26 cellular contexts compared by ENCODE assay signal in genomic region chr6:77893391-77893790, GRCh38.
"Had no signal": no experiment of that assay in that cellular context is flagged by ENCODE, and none has a peak within 500 bp of the region (broad histone marks: within the 10 kb centered on the region; RNA-seq: fewer than 3 reads in every experiment).

No MANE protein-coding gene starts in this region.

- H3K4me3 Mint-ChIP-seq: dendritic cell treated with granulocyte-macrophage colony-stimulating factor and Interleukin-4, amounts not matched to agents 40 ng/mL and 50 ng/mL, for 4 days; effector memory CD8-positive, alpha-beta T cell; endodermal cell had no signal

- H3K27me3 ChIP-seq: colonic mucosa, dorsolateral prefrontal cortex, esophagus muscularis mucosa, esophagus squamous epithelium, foreskin keratinocyte, gastrocnemius medialis, gastroesophageal sphincter, heart left ventricle, heart right ventricle, hepatocyte had no signal

- H3K36me3 ChIP-seq: colonic mucosa, esophagus muscularis mucosa, esophagus squamous epithelium, gastrocnemius medialis, gastroesophageal sphincter, heart left ventricle, heart right ventricle had no signal

- H3K4me3 ChIP-seq: colonic mucosa, coronary artery, dorsolateral prefrontal cortex, esophagus muscularis mucosa, esophagus squamous epithelium, gastrocnemius medialis, gastroesophageal sphincter, heart left ventricle, heart right ventricle, hepatocyte had no signal

- H3K4me1 Mint-ChIP-seq: endodermal cell had no signal

- H3K27ac ChIP-seq: colonic mucosa, coronary artery, dorsolateral prefrontal cortex, epithelial cell of prostate, esophagus muscularis mucosa, esophagus squamous epithelium, foreskin keratinocyte, gastrocnemius medialis, gastroesophageal sphincter, heart left ventricle, heart right ventricle, hepatocyte had no signal

- H3K27ac Mint-ChIP-seq: dendritic cell treated with granulocyte-macrophage colony-stimulating factor and Interleukin-4, amounts not matched to agents 40 ng/mL and 50 ng/mL, for 4 days; effector memory CD8-positive, alpha-beta T cell; endodermal cell had no signal

- ATAC-seq: effector memory CD8-positive, alpha-beta T cell; esophagus mucosa; foreskin keratinocyte; gastrocnemius medialis; gastroesophageal sphincter; heart left ventricle; heart right ventricle had no signal

- DNase-seq: colonic mucosa; cortex of kidney; dermis blood vessel endothelial cell; dorsolateral prefrontal cortex; effector CD4-positive, alpha-beta T cell; effector CD8-positive, alpha-beta T cell; effector memory CD4-positive, alpha-beta T cell; effector memory CD8-positive, alpha-beta T cell; endodermal cell; erythroblast; esophagus squamous epithelium; foreskin fibroblast; foreskin keratinocyte; foreskin melanocyte; gastrocnemius medialis; glutamatergic neuron; head of caudate nucleus; heart left ventricle; heart right ventricle had no signal

- H3K4me2 ChIP-seq: hepatocyte had no signal

- H3K4me1 ChIP-seq: colonic mucosa, esophagus squamous epithelium, foreskin keratinocyte, gastrocnemius medialis, heart left ventricle, heart right ventricle had no signal

- H3K79me2 ChIP-seq: hepatocyte had no signal

- H3K27me3 Mint-ChIP-seq: dendritic cell treated with granulocyte-macrophage colony-stimulating factor and Interleukin-4, amounts not matched to agents 40 ng/mL and 50 ng/mL, for 4 days; effector memory CD8-positive, alpha-beta T cell had no signal

- H2AFZ ChIP-seq: hepatocyte had no signal
